In genomic region chr11:122809861-122810260, GRCh38 we compare ENCODE assay signal across 1 cellular context.
TF ChIP-seq lines count a peak whose summit lies in the region.

No MANE protein-coding gene starts in this region.

TF ChIP-seq in HCT116, 20 proteins besides CTCF, POLR2A, EP300 and RAD21 (continued from another document):
- TF ChIP-seq REST (IDR thresholded peaks at IDR 0.05; ENCODE audit: low read depth) (no peak), EGR1 (IDR thresholded peaks at IDR 0.05; ENCODE audit: low read depth) (no peak), SIN3A (IDR thresholded peaks at IDR 0.05; ENCODE audit: low read depth) (no peak), POLR2AphosphoS5 (IDR thresholded peaks at IDR 0.05; ENCODE audit: low read depth, low read length) (no peak), ZNF274 (IDR thresholded peaks at IDR 0.05; ENCODE audit: low read depth, low read length) (no peak)
